Comparison of ENCODE assay signal across 19 cellular contexts in genomic region chr6:16956371-16956770, GRCh38.
DNase-seq lines count a peak whose midpoint lies in the region; ATAC-seq and TF ChIP-seq lines count a peak whose summit lies in the region.
"Had no signal": no experiment of that assay in that cellular context is flagged by ENCODE, and none has a peak within 500 bp of the region (broad histone marks: within the 10 kb centered on the region; RNA-seq: fewer than 3 reads in every experiment).

No MANE protein-coding gene starts in this region.

- H3K9me3 Mint-ChIP-seq in CD4-positive, alpha-beta T cell: no peaks in the 10 kb centered on the region
- H3K9me3 Mint-ChIP-seq in activated naive CD8-positive, alpha-beta T cell treated with anti-CD3 and anti-CD28 coated beads, Interleukin-2, amount 50 U/mL, for 24 hours: no peaks in the 10 kb centered on the region
- H3K9me3 Mint-ChIP-seq: activated B cell treated with CpG ODN at 0.5 μM for 24 hours had no signal

- in situ Hi-C loops in HAP-1 (cut with MboI; ENCODE audit: low sequenced_read_pairs): no loop called here

- CTCF ChIA-PET in CD4-positive, alpha-beta T cell (lab: Charles Lee): no interaction called here

- no peak overlapping the region for H3K4me3 ChIP-seq in Jurkat, Clone E6-1 (ENCODE audit: low read length)
- H3K4me3 ChIP-seq in left lung (no peak overlapping the region), HAP-1 (no peak overlapping the region)
- H3K4me3 ChIP-seq: suprapubic skin had no signal

- ATAC-seq in CD4-positive, alpha-beta T cell (ENCODE audit: poor library complexity): peak; percentile 94
- ATAC-seq in activated naive CD8-positive, alpha-beta T cell treated with anti-CD3 and anti-CD28 coated beads, Interleukin-2, amount 50 U/mL, for 24 hours: peak; percentile 65
- ATAC-seq in left lung (peak; percentile 85), HG02610 (IDR thresholded peaks at IDR 0.05; ENCODE audit: unreplicated experiment) (no peak)
- ATAC-seq: activated CD8-positive, alpha-beta memory T cell treated with anti-CD3 and anti-CD28 coated beads, Interleukin-2, amount 10 ng/mL, durations not matched to agents 7 days and 5 days; Right ventricle myocardium inferior had no signal

- H3K36me3 ChIP-seq in left lung (no peaks in the 10 kb centered on the region), HAP-1 (replicated peaks) (no peaks in the 10 kb centered on the region)
- H3K36me3 ChIP-seq: suprapubic skin had no signal

- H3K36me3 Mint-ChIP-seq in CD4-positive, alpha-beta T cell (ENCODE audit: low read depth): no peaks in the 10 kb centered on the region
- H3K36me3 Mint-ChIP-seq in activated naive CD8-positive, alpha-beta T cell treated with anti-CD3 and anti-CD28 coated beads, Interleukin-2, amount 50 U/mL, for 24 hours (ENCODE audit: low read depth): no peaks in the 10 kb centered on the region
- H3K36me3 Mint-ChIP-seq: activated CD8-positive, alpha-beta memory T cell treated with anti-CD3 and anti-CD28 coated beads, Interleukin-2, amount 10 ng/mL, durations not matched to agents 7 days and 5 days had no signal

- no peak for TF ChIP-seq CTCF in CD4-positive, alpha-beta T cell (IDR thresholded peaks at IDR 0.05)
- TF ChIP-seq CTCF in left lung (IDR thresholded peaks at IDR 0.05): no peak

- no peaks in the 10 kb centered on the region for H3K9me3 ChIP-seq in CD4-positive, alpha-beta T cell (ENCODE audit: control insufficient read depth, low read length)
- no peaks in the 10 kb centered on the region for H3K9me3 ChIP-seq in left lung
- H3K9me3 ChIP-seq in HAP-1: no peaks in the 10 kb centered on the region
- H3K9me3 ChIP-seq: suprapubic skin had no signal

- no peak overlapping the region for H3K27ac ChIP-seq in CD4-positive, alpha-beta T cell (ENCODE audit: low read depth, low read length)
- H3K27ac ChIP-seq in left lung: no peak overlapping the region
- H3K27ac ChIP-seq: suprapubic skin had no signal

- intact Hi-C loops in CD4-positive, alpha-beta T cell (cut with DNase I, micrococcal nuclease): no loop called here
- intact Hi-C loops in left lung (cut with DNase I): no loop called here

- H3K27me3 ChIP-seq in CD4-positive, alpha-beta T cell (ENCODE audit: control insufficient read depth, insufficient read depth, low read length): no peaks in the 10 kb centered on the region
- no peaks in the 10 kb centered on the region for H3K27me3 ChIP-seq in left lung
- H3K27me3 ChIP-seq in HAP-1 (ENCODE audit: low read depth): no peaks in the 10 kb centered on the region
- H3K27me3 ChIP-seq: suprapubic skin had no signal

- DNase-seq in CD4-positive, alpha-beta T cell: peak in 1 of 10 experiments; percentile 7
- peak; percentile 2 for DNase-seq in Jurkat, Clone E6-1 (ENCODE audit: low read depth, low spot score)
- no peak for DNase-seq in activated naive CD8-positive, alpha-beta T cell treated with anti-CD3 and anti-CD28 coated beads, Interleukin-2, amount 50 U/mL, for 24 hours
- DNase-seq in left lung (no peak), HAP-1 (ENCODE audit: low spot score in 2 of 2) (no peak), DMS153 (lab: John Stamatoyannopoulos, UW) (no peak), GDM1 (lab: John Stamatoyannopoulos, UW) (no peak)
- DNase-seq: activated B cell treated with CpG ODN at 0.5 μM for 24 hours; activated CD8-positive, alpha-beta memory T cell treated with anti-CD3 and anti-CD28 coated beads, Interleukin-2, amount 10 ng/mL, durations not matched to agents 7 days and 5 days; activated naive CD4-positive, alpha-beta T cell treated with anti-CD3 and anti-CD28 coated beads, Interleukin-2, amount 50 U/mL, for 16 hours; H7; NCI-H187 treated with DMSO at 0.1 percent for 48 hours; NCI-H524; small intestine; stimulated activated CD4-positive, alpha-beta T cell treated with anti-CD3 and anti-CD28 coated beads, Interleukin-4, amount 100 ng/mL, for 1 hour had no signal

- H3K27me3 Mint-ChIP-seq in CD4-positive, alpha-beta T cell: peaks cover 9% of the 10 kb centered on the region
- peaks cover 23% of the 10 kb centered on the region for H3K27me3 Mint-ChIP-seq in activated naive CD8-positive, alpha-beta T cell treated with anti-CD3 and anti-CD28 coated beads, Interleukin-2, amount 50 U/mL, for 24 hours
- H3K27me3 Mint-ChIP-seq: progenitor cell of endocrine pancreas had no signal

- H3K4me1 Mint-ChIP-seq in CD4-positive, alpha-beta T cell (ENCODE audit: low read depth): peaks cover 13% of the 10 kb centered on the region
- peaks cover 47% of the 10 kb centered on the region for H3K4me1 Mint-ChIP-seq in activated naive CD8-positive, alpha-beta T cell treated with anti-CD3 and anti-CD28 coated beads, Interleukin-2, amount 50 U/mL, for 24 hours
- H3K4me1 Mint-ChIP-seq: activated B cell treated with CpG ODN at 0.5 μM for 24 hours had no signal

- no peak overlapping the region for H3K4me3 Mint-ChIP-seq in CD4-positive, alpha-beta T cell
- peak overlapping the region; percentile 2 for H3K4me3 Mint-ChIP-seq in activated naive CD8-positive, alpha-beta T cell treated with anti-CD3 and anti-CD28 coated beads, Interleukin-2, amount 50 U/mL, for 24 hours
- H3K4me3 Mint-ChIP-seq: activated B cell treated with CpG ODN at 0.5 μM for 24 hours; activated CD8-positive, alpha-beta memory T cell treated with anti-CD3 and anti-CD28 coated beads, Interleukin-2, amount 10 ng/mL, durations not matched to agents 7 days and 5 days had no signal

- H3K27ac Mint-ChIP-seq in CD4-positive, alpha-beta T cell: peak overlapping the region; percentile 76
- peak overlapping the region; percentile 89 for H3K27ac Mint-ChIP-seq in activated naive CD8-positive, alpha-beta T cell treated with anti-CD3 and anti-CD28 coated beads, Interleukin-2, amount 50 U/mL, for 24 hours
- H3K27ac Mint-ChIP-seq: activated B cell treated with CpG ODN at 0.5 μM for 24 hours; activated CD8-positive, alpha-beta memory T cell treated with anti-CD3 and anti-CD28 coated beads, Interleukin-2, amount 10 ng/mL, durations not matched to agents 7 days and 5 days; progenitor cell of endocrine pancreas had no signal

- no peaks in the 10 kb centered on the region for H3K4me1 ChIP-seq in left lung
- no peaks in the 10 kb centered on the region for H3K4me1 ChIP-seq in HAP-1
- H3K4me1 ChIP-seq: suprapubic skin had no signal

- POLR2A ChIA-PET in CD4-positive, alpha-beta T cell (lab: Charles Lee): interaction anchor here (0.6 kb wide), 1 partner anchor 119 kb away, joined by 3 read pairs; no protein-coding TSS in a partner anchor
